Comparison of ENCODE assay signal across 24 cellular contexts in the genomic region with DNA sequence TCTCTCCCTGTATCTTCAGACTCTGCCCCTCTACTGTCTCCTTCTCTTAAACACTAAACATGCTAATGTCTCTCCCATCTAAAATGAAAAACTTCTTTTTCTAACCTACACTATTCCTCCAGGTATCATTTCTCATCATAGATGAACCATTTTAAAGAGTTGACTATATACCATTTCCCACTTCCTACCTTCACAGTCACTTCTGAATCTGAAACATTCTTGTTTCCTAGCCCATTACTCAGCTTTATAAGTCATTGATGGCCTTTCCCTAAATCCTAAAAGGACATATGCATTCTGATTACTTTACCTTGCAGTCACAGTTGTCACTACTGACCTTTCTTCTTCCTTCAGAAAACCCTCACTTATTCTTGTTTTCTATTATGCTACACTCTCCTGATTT.
"Had no signal": no experiment of that assay in that cellular context is flagged by ENCODE, and none has a peak within 500 bp of the region (broad histone marks: within the 10 kb centered on the region; RNA-seq: fewer than 3 reads in every experiment).

No MANE protein-coding gene starts in this region.

- H3K9ac ChIP-seq: parathyroid adenoma had no signal

- H3K36me3 ChIP-seq: adrenal gland, brain microvascular endothelial cell, left lung, transverse colon had no signal

- FAIRE-seq: urothelium cell line had no signal

- H3K9me3 Mint-ChIP-seq: activated T-cell treated with anti-CD3 and anti-CD28 coated beads, Interleukin-2, amount 50 U/mL, for 4 hours; T-helper 1 cell treated with Interleukin-12 subunit alpha and Interleukin-12 subunit beta and Interleukin-4 antibody, amounts not matched to agents 30 μg/mL and 1 μg/mL, for 36 hours had no signal

- H3K4me3 Mint-ChIP-seq: activated T-cell treated with anti-CD3 and anti-CD28 coated beads, Interleukin-2, amount 50 U/mL, for 4 hours; naive B cell; T-helper 1 cell treated with Interleukin-12 subunit alpha and Interleukin-12 subunit beta and Interleukin-4 antibody, amounts not matched to agents 30 μg/mL and 1 μg/mL, for 36 hours had no signal

- ATAC-seq: activated CD4-positive, CD25-positive, alpha-beta regulatory T cell treated with anti-CD3 and anti-CD28 coated beads, Interleukin-2, amount 50 U/mL, for 24 hours; foreskin keratinocyte; left lung; right cardiac atrium had no signal

- H3K27ac ChIP-seq: adrenal gland, ascending aorta, brain microvascular endothelial cell, foreskin keratinocyte, left lung, parathyroid adenoma, transverse colon had no signal

- H3K4me3 ChIP-seq: adrenal gland, ascending aorta, left lung, lung, transverse colon had no signal

- H3K27ac Mint-ChIP-seq: naive B cell; T-helper 1 cell treated with Interleukin-12 subunit alpha and Interleukin-12 subunit beta and Interleukin-4 antibody, amounts not matched to agents 30 μg/mL and 1 μg/mL, for 36 hours had no signal

- H2AFZ ChIP-seq: parathyroid adenoma had no signal

- H3K27me3 Mint-ChIP-seq: naive B cell had no signal

- H3K27me3 ChIP-seq: adrenal gland, ascending aorta, brain microvascular endothelial cell, foreskin keratinocyte, left lung, transverse colon had no signal

- H3K4me1 ChIP-seq: adrenal gland, ascending aorta, foreskin keratinocyte, left lung, transverse colon had no signal

- H3K9me3 ChIP-seq: adrenal gland, ascending aorta, left lung, transverse colon had no signal

- DNase-seq: activated CD4-positive, alpha-beta T cell treated with anti-CD3 and anti-CD28 coated beads, Interleukin-2, amount 50 U/mL, for 1 hour; activated CD8-positive, alpha-beta memory T cell treated with anti-CD3 and anti-CD28 coated beads, Interleukin-2, amount 50 U/mL, for 48 hours; activated effector memory CD4-positive, alpha-beta T cell treated with anti-CD3 and anti-CD28 coated beads, Interleukin-2, amount 50 U/mL, for 16 hours; activated naive CD4-positive, alpha-beta T cell treated with anti-CD3 and anti-CD28 coated beads, Interleukin-2, amount 50 U/mL, for 16 hours; activated T-cell treated with anti-CD3 and anti-CD28 coated beads, Interleukin-2, amount 50 U/mL, for 4 hours; adrenal gland; brain microvascular endothelial cell; caudate nucleus; dermis blood vessel endothelial cell; effector CD8-positive, alpha-beta T cell; foreskin keratinocyte; kidney glomerular epithelial cell; left lung; naive B cell; nucleus accumbens; right cardiac atrium; stimulated activated CD4-positive, alpha-beta T cell treated with anti-CD3 and anti-CD28 coated beads, Interleukin-4, amount 100 ng/mL, for 24 hours; transverse colon had no signal
